9 cellular contexts compared by ENCODE assay signal in genomic region chr11:35013514-35014191, GRCh38.
DNase-seq lines count a peak whose midpoint lies in the region; ATAC-seq and TF ChIP-seq lines count a peak whose summit lies in the region.
"Had no signal": no experiment of that assay in that cellular context is flagged by ENCODE, and none has a peak within 500 bp of the region (broad histone marks: within the 10 kb centered on the region; RNA-seq: fewer than 3 reads in every experiment).

No MANE protein-coding gene starts in this region.

- no peaks in the 10 kb centered on the region for H3K79me2 ChIP-seq in OCI-LY7 (ENCODE audit: insufficient read depth, low read depth, low read length)

- H3K4me3 ChIP-seq in mesodermal cell (ENCODE audit: extremely low read depth, insufficient read depth, low read length, poor library complexity, severe bottlenecking) (no peak overlapping the region), OCI-LY7 (ENCODE audit: low read depth, low read length, poor library complexity, severe bottlenecking) (no peak overlapping the region), BE2C (ENCODE audit: low read depth, low read length) (no peak overlapping the region)

- TF ChIP-seq CTCF in OCI-LY7 (conservative IDR thresholded peaks at IDR 0.05; ENCODE audit: low read length) = no peak
- no peak for TF ChIP-seq CTCF in BE2C (IDR thresholded peaks at IDR 0.05; ENCODE audit: low read depth, low read length)

- DNase-seq in activated CD4-positive, alpha-beta T cell treated with anti-CD3 and anti-CD28 coated beads for 4 hours = peak; percentile 44 to 46
- DNase-seq in NCI-H526 treated with DMSO at 0.1 percent for 48 hours (lab: John Stamatoyannopoulos, UW) (no peak), HuH-7.5 (ENCODE audit: low spot score) (no peak), OCI-LY7 (ENCODE audit: low spot score) (no peak), BE2C (no peak)
- DNase-seq: NCI-H345 had no signal

- intact Hi-C loops in OCI-LY7 (cut with micrococcal nuclease; ENCODE audit: unreplicated experiment) = no loop called here

- H3K4me2 ChIP-seq in OCI-LY7 (ENCODE audit: low read length) = no peak overlapping the region

- no TSS peak for BruUV-seq in OCI-LY7 (replicated peaks; lab: Mats Ljungman, UMichigan)

- H3K27ac ChIP-seq in mesodermal cell (ENCODE audit: low read depth, low read length, severe bottlenecking) (peak overlapping the region; percentile 57), OCI-LY7 (ENCODE audit: low read depth, low read length, poor library complexity, severe bottlenecking) (no peak overlapping the region)

- no peaks in the 10 kb centered on the region for H3K9me2 ChIP-seq in OCI-LY7 (ENCODE audit: insufficient read depth, low read length)

- CTCF ChIA-PET in OCI-LY7 (lab: Charles Lee; ENCODE audit: unreplicated experiment) = no interaction called here

- no peaks in the 10 kb centered on the region for H4K20me1 ChIP-seq in OCI-LY7 (ENCODE audit: insufficient read depth, low read length)

- no peaks in the 10 kb centered on the region for H3K9me3 ChIP-seq in mesodermal cell (ENCODE audit: control insufficient read depth, low read length)
- no peaks in the 10 kb centered on the region for H3K9me3 ChIP-seq in OCI-LY7 (ENCODE audit: low read length)
- H3K9me3 ChIP-seq in BE2C = no peaks in the 10 kb centered on the region

- no peak overlapping the region for H2AFZ ChIP-seq in OCI-LY7 (ENCODE audit: low read length)

- H3K4me1 ChIP-seq in mesodermal cell (ENCODE audit: control insufficient read depth, insufficient read depth, low read length, poor library complexity, severe bottlenecking) = peaks cover 11% of the 10 kb centered on the region
- H3K4me1 ChIP-seq in OCI-LY7 (ENCODE audit: insufficient read depth, low read length, poor library complexity, severe bottlenecking) = no peaks in the 10 kb centered on the region
- no peaks in the 10 kb centered on the region for H3K4me1 ChIP-seq in BE2C

- H3K36me3 ChIP-seq in mesodermal cell (ENCODE audit: control insufficient read depth, insufficient read depth, low read length) = no peaks in the 10 kb centered on the region
- no peaks in the 10 kb centered on the region for H3K36me3 ChIP-seq in OCI-LY7 (ENCODE audit: insufficient read depth, low read length)
- no peaks in the 10 kb centered on the region for H3K36me3 ChIP-seq in BE2C

- 83 to 100% methylated on average over 1 of the region's 3 CpGs for WGBS in mesodermal cell (ENCODE audit: insufficient coverage in 2 of 2), 2 experiments

- POLR2A ChIA-PET in OCI-LY7 (lab: Charles Lee) = interaction anchor here (0.6 to 0.8 kb wide), 5 partner anchors 150 to 1491 kb away, joined by 3 to 5 read pairs (median 5); no protein-coding TSS in a partner anchor

- H3K27me3 ChIP-seq in BE2C = no peaks in the 10 kb centered on the region

- peak; percentile 51 for ATAC-seq in GM18498 (IDR thresholded peaks at IDR 0.05; ENCODE audit: unreplicated experiment)
- peak; percentile 43 for ATAC-seq in HG02588 (IDR thresholded peaks at IDR 0.05; ENCODE audit: unreplicated experiment)

Comparison
In these comparisons a context has a peak if more than half of its experiments do, and no peak if none do; other contexts are left out.
1. DNase-seq: peak in activated CD4-positive, alpha-beta T cell treated with anti-CD3 and anti-CD28 coated beads for 4 hours (2 of 2); none in NCI-H526 treated with DMSO at 0.1 percent for 48 hours (single experiment), HuH-7.5 (single experiment), OCI-LY7 (single experiment) and BE2C (single experiment).